ENCODE assay signal across 25 cellular contexts in genomic region chr2:10256525-10257031, GRCh38. TPM values are rescaled to one million over a fixed set of nuclear protein-coding genes. Genes with fewer than 3 reads are reported as not detected.
DNase-seq lines count a peak whose midpoint lies in the region; ATAC-seq and TF ChIP-seq lines count a peak whose summit lies in the region.
"Had no signal": no experiment of that assay in that cellular context is flagged by ENCODE, and none has a peak within 500 bp of the region (broad histone marks: within the 10 kb centered on the region; RNA-seq: fewer than 3 reads in every experiment).

No MANE protein-coding gene starts in this region.

- intact Hi-C loops in CD14-positive monocyte (cut with micrococcal nuclease) (no loop called here), left ventricle myocardium superior (cut with micrococcal nuclease) (no loop called here)
- intact Hi-C loops in CD8-positive, alpha-beta T cell (cut with DNase I, micrococcal nuclease), result no loop called here

- DNase-seq in CD14-positive monocyte (ENCODE audit: low spot score) (peak; percentile 34), H7 (peak; percentile 57), left ventricle myocardium superior (peak; percentile 23), foreskin fibroblast (no peak)
- DNase-seq in natural killer cell treated with Interleukin-12 subunit alpha and Interleukin-12 subunit beta and Interleukin-15 and Interleukin-18, amount 100 ng/mL, for 72 hours (ENCODE audit: low spot score), result no peak
- no peak for DNase-seq in CD8-positive, alpha-beta T cell
- DNase-seq: activated B cell treated with CpG ODN at 0.5 μM for 24 hours; activated CD4-positive, alpha-beta T cell treated with anti-CD3 and anti-CD28 coated beads, Interleukin-2, amount 50 U/mL, for 4 hours; activated naive CD8-positive, alpha-beta T cell treated with anti-CD3 and anti-CD28 coated beads, Interleukin-2, amount 50 U/mL, for 24 hours; CD4-positive, alpha-beta memory T cell; GDM1; GM23248; midbrain; MV-4-11; NCI-H187; NCI-H2171 treated with DMSO at 0.1 percent for 48 hours; NCI-H524 treated with DMSO at 0.1 percent for 48 hours; SK-N-SH; stimulated activated naive CD8-positive, alpha-beta T cell treated with anti-CD3 and anti-CD28 coated beads, Interleukin-15, amount 100 ng/mL, for 72 hours; thyroid gland had no signal

- H3K27ac ChIP-seq in CD8-positive, alpha-beta T cell (ENCODE audit: low read depth, low read length), result no peak overlapping the region
- H3K27ac ChIP-seq: body of pancreas, GM23248, KMS-11, Peyer's patch, thyroid gland had no signal

- no peaks in the 10 kb centered on the region for H3K4me1 ChIP-seq in CD8-positive, alpha-beta T cell (ENCODE audit: insufficient read depth, low read length)
- H3K4me1 ChIP-seq: body of pancreas, thyroid gland had no signal

- peaks cover 9% of the 10 kb centered on the region for H3K4me1 Mint-ChIP-seq in CD14-positive monocyte
- H3K4me1 Mint-ChIP-seq in natural killer cell treated with Interleukin-12 subunit alpha and Interleukin-12 subunit beta and Interleukin-15 and Interleukin-18, amount 100 ng/mL, for 72 hours (ENCODE audit: low read depth in 2 of 2), result peaks cover 22 to 44% of the 10 kb centered on the region in 2 donors
- no peaks in the 10 kb centered on the region for H3K4me1 Mint-ChIP-seq in CD8-positive, alpha-beta T cell (ENCODE audit: low read depth)
- H3K4me1 Mint-ChIP-seq: activated B cell treated with CpG ODN at 0.5 μM for 24 hours; activated naive CD8-positive, alpha-beta T cell treated with anti-CD3 and anti-CD28 coated beads, Interleukin-2, amount 50 U/mL, for 24 hours; stimulated activated naive CD8-positive, alpha-beta T cell treated with anti-CD3 and anti-CD28 coated beads, Interleukin-15, amount 100 ng/mL, for 72 hours had no signal

- H3K27me3 ChIP-seq in H7 (ENCODE audit: control insufficient read depth, insufficient read depth, low read length), result no peaks in the 10 kb centered on the region
- no peaks in the 10 kb centered on the region for H3K27me3 ChIP-seq in CD8-positive, alpha-beta T cell (ENCODE audit: insufficient read depth, low read length)
- H3K27me3 ChIP-seq: body of pancreas, Peyer's patch, thyroid gland had no signal

- TF ChIP-seq CTCF in CD14-positive monocyte (IDR thresholded peaks at IDR 0.05) (no peak), foreskin fibroblast (IDR thresholded peaks at IDR 0.05; ENCODE audit: low read depth, low read length) (no peak)
- no peak for TF ChIP-seq CTCF in CD8-positive, alpha-beta T cell (IDR thresholded peaks at IDR 0.05)

- POLR2A ChIA-PET in CD8-positive, alpha-beta T cell (lab: Charles Lee), result no interaction called here

- CTCF ChIA-PET in CD8-positive, alpha-beta T cell (lab: Charles Lee), result no interaction called here

- peaks cover 23 to 41% (median 26%) of the 10 kb centered on the region in 3 donors for H3K27me3 Mint-ChIP-seq in CD14-positive monocyte (ENCODE audit: low read depth in 3 of 3)
- H3K27me3 Mint-ChIP-seq in natural killer cell treated with Interleukin-12 subunit alpha and Interleukin-12 subunit beta and Interleukin-15 and Interleukin-18, amount 100 ng/mL, for 72 hours, result peaks cover 0 to 9% of the 10 kb centered on the region in 2 donors
- peaks cover 4% of the 10 kb centered on the region for H3K27me3 Mint-ChIP-seq in CD8-positive, alpha-beta T cell (ENCODE audit: low read depth)
- H3K27me3 Mint-ChIP-seq: stimulated activated naive CD8-positive, alpha-beta T cell treated with anti-CD3 and anti-CD28 coated beads, Interleukin-15, amount 100 ng/mL, for 72 hours had no signal

- H3K4me3 ChIP-seq in H7 (ENCODE audit: insufficient read depth, low read depth, low read length) (no peak overlapping the region), foreskin fibroblast (ENCODE audit: low read depth in 1 of 2, low read length in 2 of 2) (no peak overlapping the region)
- no peak overlapping the region for H3K4me3 ChIP-seq in CD8-positive, alpha-beta T cell (ENCODE audit: low read depth, low read length)
- H3K4me3 ChIP-seq: body of pancreas, GM23248, Peyer's patch, thyroid gland had no signal

- H3K27ac Mint-ChIP-seq in CD14-positive monocyte, result no peak overlapping the region
- H3K27ac Mint-ChIP-seq in natural killer cell treated with Interleukin-12 subunit alpha and Interleukin-12 subunit beta and Interleukin-15 and Interleukin-18, amount 100 ng/mL, for 72 hours, result no peak overlapping the region
- H3K27ac Mint-ChIP-seq in CD8-positive, alpha-beta T cell, result no peak overlapping the region
- H3K27ac Mint-ChIP-seq: activated B cell treated with CpG ODN at 0.5 μM for 24 hours; activated naive CD8-positive, alpha-beta T cell treated with anti-CD3 and anti-CD28 coated beads, Interleukin-2, amount 50 U/mL, for 24 hours; CD4-positive, alpha-beta memory T cell; nephron progenitor cell; stimulated activated naive CD8-positive, alpha-beta T cell treated with anti-CD3 and anti-CD28 coated beads, Interleukin-15, amount 100 ng/mL, for 72 hours had no signal

- no peaks in the 10 kb centered on the region for H3K9me3 ChIP-seq in CD8-positive, alpha-beta T cell (ENCODE audit: low read length)
- H3K9me3 ChIP-seq: body of pancreas, Peyer's patch, SK-N-SH, thyroid gland had no signal

- H3K36me3 Mint-ChIP-seq in CD14-positive monocyte, result no peaks in the 10 kb centered on the region
- H3K36me3 Mint-ChIP-seq in natural killer cell treated with Interleukin-12 subunit alpha and Interleukin-12 subunit beta and Interleukin-15 and Interleukin-18, amount 100 ng/mL, for 72 hours, result peaks cover 7% of the 10 kb centered on the region
- no peaks in the 10 kb centered on the region for H3K36me3 Mint-ChIP-seq in CD8-positive, alpha-beta T cell
- H3K36me3 Mint-ChIP-seq: CD4-positive, alpha-beta memory T cell had no signal

- H3K4me3 Mint-ChIP-seq in CD14-positive monocyte, result no peak overlapping the region
- peak overlapping the region; percentile 44 for H3K4me3 Mint-ChIP-seq in natural killer cell treated with Interleukin-12 subunit alpha and Interleukin-12 subunit beta and Interleukin-15 and Interleukin-18, amount 100 ng/mL, for 72 hours
- H3K4me3 Mint-ChIP-seq in CD8-positive, alpha-beta T cell, result no peak overlapping the region
- H3K4me3 Mint-ChIP-seq: activated B cell treated with CpG ODN at 0.5 μM for 24 hours; activated naive CD8-positive, alpha-beta T cell treated with anti-CD3 and anti-CD28 coated beads, Interleukin-2, amount 50 U/mL, for 24 hours; CD4-positive, alpha-beta memory T cell; nephron progenitor cell; stimulated activated naive CD8-positive, alpha-beta T cell treated with anti-CD3 and anti-CD28 coated beads, Interleukin-15, amount 100 ng/mL, for 72 hours had no signal

- ATAC-seq in left ventricle myocardium superior (no peak), SK-N-SH treated with all-trans-retinoic acid at 6 μM for 48 hours (no peak)
- ATAC-seq in natural killer cell treated with Interleukin-12 subunit alpha and Interleukin-12 subunit beta and Interleukin-15 and Interleukin-18, amount 100 ng/mL, for 72 hours, result peak; percentile 70
- no peak for ATAC-seq in CD8-positive, alpha-beta T cell
- ATAC-seq: activated naive CD8-positive, alpha-beta T cell treated with anti-CD3 and anti-CD28 coated beads, Interleukin-2, amount 50 U/mL, for 24 hours; body of pancreas had no signal

- H3K9me3 Mint-ChIP-seq in CD14-positive monocyte, result peaks cover 0 to 3% (median under 1%) of the 10 kb centered on the region in 7 donors
- H3K9me3 Mint-ChIP-seq in natural killer cell treated with Interleukin-12 subunit alpha and Interleukin-12 subunit beta and Interleukin-15 and Interleukin-18, amount 100 ng/mL, for 72 hours, result no peaks in the 10 kb centered on the region
- H3K9me3 Mint-ChIP-seq in CD8-positive, alpha-beta T cell, result peaks cover 3% of the 10 kb centered on the region
- H3K9me3 Mint-ChIP-seq: activated B cell treated with CpG ODN at 0.5 μM for 24 hours, nephron progenitor cell had no signal

- no peaks in the 10 kb centered on the region for H3K36me3 ChIP-seq in H7 (replicated peaks; ENCODE audit: control insufficient read depth, insufficient read depth, low read length)
- H3K36me3 ChIP-seq in CD8-positive, alpha-beta T cell (ENCODE audit: insufficient read depth, low read length), result no peaks in the 10 kb centered on the region
- H3K36me3 ChIP-seq: Peyer's patch, thyroid gland had no signal

TF ChIP-seq in SK-N-SH treated with all-trans-retinoic acid at 6 μM for 48 hours, 23 proteins besides CTCF, POLR2A, EP300 and RAD21 (continues in another document):
- no peak for TF ChIP-seq PPARA (CRISPR knock-in tag; IDR thresholded peaks at IDR 0.05; ENCODE audit: borderline replicate concordance)
- no peak for TF ChIP-seq OSR1 (CRISPR knock-in tag; IDR thresholded peaks at IDR 0.05)
- TF ChIP-seq TCF4 (CRISPR knock-in tag; IDR thresholded peaks at IDR 0.05; ENCODE audit: borderline replicate concordance), result no peak
- TF ChIP-seq ZNF8 (CRISPR knock-in tag; IDR thresholded peaks at IDR 0.05), result no peak
- TF ChIP-seq TOX (CRISPR knock-in tag; IDR thresholded peaks at IDR 0.05; ENCODE audit: borderline replicate concordance), result no peak
- TF ChIP-seq ARNTL (CRISPR knock-in tag; IDR thresholded peaks at IDR 0.05; ENCODE audit: borderline replicate concordance, low read depth), result no peak
- no peak for TF ChIP-seq SNAI2 (CRISPR knock-in tag; IDR thresholded peaks at IDR 0.05)
- no peak for TF ChIP-seq BACH2 (CRISPR knock-in tag; IDR thresholded peaks at IDR 0.05; ENCODE audit: borderline replicate concordance)
- no peak for TF ChIP-seq ESRRG (CRISPR knock-in tag; IDR thresholded peaks at IDR 0.05)
- no peak for TF ChIP-seq GLIS3 (CRISPR knock-in tag; IDR thresholded peaks at IDR 0.05)

RNA-seq across cellular contexts. Expression of gene HPCAL1, which starts 46.1 kb away (rescaled TPM):
- 10 to 100 TPM; 98.0 to 99.5 TPM for polyA plus RNA-seq in CD14-positive monocyte
- total RNA-seq in H7 (2014; rRNA removed; shearing (Covaris generic)), result 21.8 and 22.0 TPM in 2 replicates
- total RNA-seq in left ventricle myocardium superior, result 40.5 TPM
- total RNA-seq in natural killer cell treated with Interleukin-12 subunit alpha and Interleukin-12 subunit beta and Interleukin-15 and Interleukin-18, amount 100 ng/mL, for 72 hours, result 10 to 100 TPM; 13.8 to 19.0 TPM
- total RNA-seq in CD8-positive, alpha-beta T cell, result 10 to 100 TPM; 25.0 to 25.6 TPM

Comparison
In these comparisons a context has a peak if more than half of its experiments do, and no peak if none do; other contexts are left out.
1. DNase-seq: peak in CD14-positive monocyte (single experiment), H7 (single experiment) and left ventricle myocardium superior (single experiment); none in natural killer cell treated with Interleukin-12 subunit alpha and Interleukin-12 subunit beta and Interleukin-15 and Interleukin-18, amount 100 ng/mL, for 72 hours (single experiment), foreskin fibroblast (0 of 2) and CD8-positive, alpha-beta T cell (0 of 7).
2. ATAC-seq: peak in natural killer cell treated with Interleukin-12 subunit alpha and Interleukin-12 subunit beta and Interleukin-15 and Interleukin-18, amount 100 ng/mL, for 72 hours (2 of 2); none in left ventricle myocardium superior (single experiment), CD8-positive, alpha-beta T cell (single experiment) and SK-N-SH treated with all-trans-retinoic acid at 6 μM for 48 hours (single experiment).